Comparison of ENCODE assay signal across 24 cellular contexts in the genomic region with DNA sequence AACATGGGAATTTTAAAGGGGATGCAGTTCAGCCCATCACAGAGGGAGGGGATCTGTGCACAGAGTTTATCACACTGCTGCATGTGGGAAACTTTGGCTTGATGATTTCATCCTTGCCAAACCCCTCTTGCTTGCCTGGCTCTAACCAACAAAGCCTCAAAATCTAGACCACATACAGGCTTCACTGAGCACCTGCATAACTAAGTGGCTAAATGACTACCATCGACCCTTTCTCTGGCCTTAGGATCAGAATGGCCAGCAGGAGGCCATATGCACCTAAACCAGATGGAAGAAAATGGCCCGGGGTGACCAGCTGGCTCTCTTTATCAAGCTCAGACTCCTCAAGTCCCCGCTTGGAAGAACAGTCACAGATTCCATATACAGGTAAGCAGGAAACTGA. TPM values are rescaled to one million over a fixed set of nuclear protein-coding genes. Genes with fewer than 3 reads are reported as not detected.
DNase-seq lines count a peak whose midpoint lies in the region; ATAC-seq lines count a peak whose summit lies in the region.
"Had no signal": no experiment of that assay in that cellular context is flagged by ENCODE, and none has a peak within 500 bp of the region (broad histone marks: within the 10 kb centered on the region; RNA-seq: fewer than 3 reads in every experiment).

No MANE protein-coding gene starts in this region.

- DNase-seq in DMS 273 (lab: John Stamatoyannopoulos, UW; ENCODE audit: unreplicated experiment) (peak; percentile 0), DMS 273 treated with DMSO at 0.1 percent for 48 hours (lab: John Stamatoyannopoulos, UW) (no peak), SK-N-DZ (ENCODE audit: low spot score) (peak; percentile 30), iris pigment epithelial cell (ENCODE audit: low read depth) (peak; percentile 6), occipital lobe (lab: John Stamatoyannopoulos, UW) (no peak), NCI-H2081 treated with DMSO at 0.1 percent for 48 hours (lab: John Stamatoyannopoulos, UW) (no peak)
- DNase-seq in central memory CD4-positive, alpha-beta T cell: no peak
- DNase-seq: activated CD4-positive, alpha-beta T cell treated with anti-CD3 and anti-CD28 coated beads, Interleukin-2, amount 50 U/mL, for 48 hours; activated CD8-positive, alpha-beta memory T cell treated with anti-CD3 and anti-CD28 coated beads, Interleukin-2, amount 50 U/mL, for 48 hours; activated gamma-delta T cell; CD4-positive, alpha-beta memory T cell; colonic mucosa; esophagus squamous epithelium; islet precursor cell; lower lobe of right lung; NCI-H1694 treated with DMSO at 0.1 percent for 48 hours; psoas muscle; stimulated activated naive CD4-positive, alpha-beta T cell; thyroid gland had no signal

- peak; percentile 50 for ATAC-seq in GM21576 (IDR thresholded peaks at IDR 0.05; ENCODE audit: unreplicated experiment)
- ATAC-seq: gastroesophageal sphincter, lower lobe of right lung, mucosa of descending colon, Panc1, psoas muscle, WTC11 had no signal

RNA-seq across cellular contexts. Expression of gene ZNF25, which starts 15.6 kb away (rescaled TPM):
- 3.2 and 3.8 TPM in 2 replicates for polyA plus RNA-seq in SK-N-DZ (2014; cell fraction: cytosol; rRNA removed)
- 4.4 and 5.0 TPM in 2 replicates for polyA plus RNA-seq in SK-N-DZ (2014; cell fraction: nucleus; rRNA removed)
- total RNA-seq in occipital lobe: 66.8 TPM

RNA-seq across cellular contexts. Expression of gene ZNF33A, which starts 18.4 kb away (rescaled TPM):
- polyA plus RNA-seq in SK-N-DZ (2014; cell fraction: cytosol; rRNA removed): 19.8 and 25.3 TPM in 2 replicates
- polyA plus RNA-seq in SK-N-DZ (2014; cell fraction: nucleus; rRNA removed): 29.5 and 30.1 TPM in 2 replicates
- 70.5 TPM for total RNA-seq in occipital lobe

Comparison
In these comparisons a context has a peak if more than half of its experiments do, and no peak if none do; other contexts are left out.
1. DNase-seq: peak in DMS 273 (single experiment), SK-N-DZ (single experiment) and iris pigment epithelial cell (single experiment); none in DMS 273 treated with DMSO at 0.1 percent for 48 hours (single experiment), central memory CD4-positive, alpha-beta T cell (single experiment), occipital lobe (single experiment) and NCI-H2081 treated with DMSO at 0.1 percent for 48 hours (single experiment).